34 cellular contexts compared by ENCODE assay signal in genomic region chr5:42703238-42703637, GRCh38. TPM values are rescaled to one million over a fixed set of nuclear protein-coding genes. Genes with fewer than 3 reads are reported as not detected.
"Had no signal": no experiment of that assay in that cellular context is flagged by ENCODE, and none has a peak within 500 bp of the region (broad histone marks: within the 10 kb centered on the region; RNA-seq: fewer than 3 reads in every experiment).

No MANE protein-coding gene starts in this region.

- H3K27ac ChIP-seq: adrenal gland, ascending aorta, body of pancreas, brain microvascular endothelial cell, breast epithelium, cardiac muscle cell, colonic mucosa had no signal

- H3K4me3 ChIP-seq: adrenal gland, ascending aorta, body of pancreas, breast epithelium, cardiac muscle cell, colonic mucosa had no signal

- H3K9me3 ChIP-seq: body of pancreas, colonic mucosa had no signal

- H3K36me3 ChIP-seq: adrenal gland, brain microvascular endothelial cell, breast epithelium, cardiac muscle cell, colonic mucosa had no signal

- H3K4me1 ChIP-seq: adrenal gland, ascending aorta, body of pancreas, breast epithelium, colonic mucosa had no signal

- FAIRE-seq: astrocyte, bronchial epithelial cell, colon had no signal

- H3K27me3 ChIP-seq: adrenal gland, ascending aorta, body of pancreas, brain microvascular endothelial cell, breast epithelium, cardiac muscle cell, colonic mucosa had no signal

- DNase-seq: activated effector memory CD4-positive, alpha-beta T cell treated with anti-CD3 and anti-CD28 coated beads, Interleukin-2, amount 50 U/mL, for 16 hours; activated effector memory CD4-positive, alpha-beta T cell treated with Interleukin-2 at 50 U/mL for 16 hours; activated gamma-delta T cell; activated gamma-delta T cell treated with Interleukin-2 at 50 U/mL for 16 hours; activated naive CD4-positive, alpha-beta T cell; activated naive CD4-positive, alpha-beta T cell treated with anti-CD3 and anti-CD28 coated beads for 36 hours; activated naive CD4-positive, alpha-beta T cell treated with anti-CD3 and anti-CD28 coated beads, Interleukin-2, amount 10 ng/mL, durations not matched to agents 7 days and 5 days; activated naive CD4-positive, alpha-beta T cell treated with anti-CD3 and anti-CD28 coated beads, Interleukin-2, amount 50 U/mL, for 16 hours; activated naive CD8-positive, alpha-beta T cell treated with anti-CD3 and anti-CD28 coated beads for 36 hours; activated naive CD8-positive, alpha-beta T cell treated with anti-CD3 and anti-CD28 coated beads, Interleukin-2, amount 10 ng/mL, durations not matched to agents 7 days and 5 days; activated naive CD8-positive, alpha-beta T cell treated with anti-CD3 and anti-CD28 coated beads, Interleukin-2, amount 50 U/mL, for 24 hours; activated T-cell treated with anti-CD3 and anti-CD28 coated beads, Interleukin-2, amount 50 U/mL, for 4 hours; activated T-cell treated with anti-CD3 and anti-CD28 coated beads, Interleukin-2, amount 50 U/mL, for 48 hours; activated T-cell treated with anti-CD3 and anti-CD28 coated beads, Interleukin-2, amount 50 U/mL, for 72 hours; adrenal gland; amniotic stem cell; amygdala; anterior cingulate cortex; aorta; body of pancreas; brain microvascular endothelial cell; caudate nucleus; central memory CD4-positive, alpha-beta T cell; cerebellar nuclear complex; colonic mucosa had no signal

- ATAC-seq: activated naive CD4-positive, alpha-beta T cell treated with anti-CD3 and anti-CD28 coated beads, Interleukin-2, amount 50 U/mL, for 72 hours; activated naive CD8-positive, alpha-beta T cell treated with anti-CD3 and anti-CD28 coated beads, Interleukin-2, amount 50 U/mL, for 24 hours; activated T-cell treated with anti-CD3 and anti-CD28 coated beads, Interleukin-2, amount 50 U/mL, for 4 hours; activated T-cell treated with anti-CD3 and anti-CD28 coated beads, Interleukin-2, amount 50 U/mL, for 72 hours; activated T-helper 17 cell treated with anti-CD3 and anti-CD28 coated beads, Interleukin-2, amount 50 U/mL, for 72 hours; body of pancreas had no signal

RNA-seq across cellular contexts. Expression of gene CCDC152, which starts 53.4 kb away (rescaled TPM):
- total RNA-seq: ascending aorta, chondrocyte had no signal
